8 cellular contexts compared by ENCODE assay signal in the genomic region with DNA sequence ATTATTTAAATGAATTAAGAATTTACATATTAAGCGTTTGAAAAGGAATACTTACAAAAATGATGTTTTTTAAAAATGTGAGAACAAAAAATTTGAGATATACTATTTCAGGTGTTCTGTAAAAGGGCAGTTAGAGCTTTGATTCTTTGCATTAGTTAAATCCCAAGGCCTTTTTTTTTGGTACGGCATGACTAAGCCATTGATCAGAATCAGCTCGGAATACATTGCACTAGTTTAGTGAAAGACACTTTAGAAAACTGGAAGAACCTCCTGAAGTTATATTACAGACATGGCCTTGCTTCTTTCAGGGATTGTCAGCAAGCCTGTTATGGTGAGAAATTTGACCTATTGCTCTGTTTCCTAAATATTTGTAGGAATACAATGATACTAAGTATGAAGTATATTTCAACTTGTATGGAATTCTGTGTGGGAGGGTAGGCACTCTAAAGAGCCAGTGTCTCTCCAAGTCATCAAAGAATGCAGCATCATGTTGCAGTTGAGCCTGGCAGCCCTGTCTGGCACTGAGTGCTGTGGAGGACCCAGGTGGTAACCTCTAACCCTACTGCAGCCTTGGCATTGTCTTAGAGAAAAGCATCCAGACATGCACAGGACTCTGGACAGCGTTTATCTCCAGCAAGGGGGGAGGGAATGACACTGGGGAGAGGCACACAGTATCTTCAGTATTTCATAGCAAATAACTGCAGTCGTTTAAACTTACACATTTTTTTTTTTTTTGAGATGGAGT. TPM values are rescaled to one million over a fixed set of nuclear protein-coding genes. Genes with fewer than 3 reads are reported as not detected.
A peak's percentile ranks its signal among the peaks of the same experiment; 100 is the strongest.
DNase-seq lines count a peak whose midpoint lies in the region; FAIRE-seq and TF ChIP-seq lines count a peak whose summit lies in the region.

No MANE protein-coding gene starts in this region.

- peaks cover 58% of the 10 kb centered on the region for H4K20me1 ChIP-seq in PC-9 (ENCODE audit: insufficient read depth)
- H4K20me1 ChIP-seq in endothelial cell of umbilical vein (replicated peaks; ENCODE audit: control insufficient read depth, extremely low read depth, insufficient read depth, low read length), result peaks cover 5% of the 10 kb centered on the region

- CTCF ChIA-PET in PC-9 (lab: Charles Lee), result interaction anchor here (0.6 kb wide), 1 partner anchor 18 kb away, joined by 5 read pairs; no protein-coding TSS in a partner anchor
- CTCF ChIA-PET in endothelial cell of umbilical vein (lab: Charles Lee), result no interaction called here

- H3K36me3 ChIP-seq in PC-9 (ENCODE audit: low read depth) (peaks cover 6% of the 10 kb centered on the region; the same call in 1 of the 2 replicates), endothelial cell of umbilical vein (ENCODE audit: control insufficient read depth in 2 of 2, extremely low read depth in 1 of 2, insufficient read depth in 2 of 2, low read length in 2 of 2) (peaks cover 0 to 2% of the 10 kb centered on the region in 2 experiments), ovary (no peaks in the 10 kb centered on the region)

- peak overlapping the region; percentile 84 for H3K9ac ChIP-seq in endothelial cell of umbilical vein (replicated peaks; ENCODE audit: extremely low read depth, insufficient read depth, low read length)

- H3K79me2 ChIP-seq in PC-9 (ENCODE audit: low read depth) (peaks cover 69% of the 10 kb centered on the region), endothelial cell of umbilical vein (ENCODE audit: control insufficient read depth, insufficient read depth, low read length) (peaks cover 63% of the 10 kb centered on the region)

- intact Hi-C loops in PC-9 (cut with micrococcal nuclease; ENCODE audit: unreplicated experiment) (no loop called here), endothelial cell of umbilical vein (cut with micrococcal nuclease) (no loop called here), ovary (cut with DNase I) (no loop called here)

- H3K27ac ChIP-seq in PC-9 (peak overlapping the region; percentile 92; the same call in 1 of the 2 replicates), endothelial cell of umbilical vein (ENCODE audit: insufficient read depth, low read depth, low read length) (peak overlapping the region; percentile 61), ovary (no peak overlapping the region)

- dilution Hi-C loops in endothelial cell of umbilical vein (cut with MboI; ENCODE audit: extremely low pct_ligation_motif_present, low sequenced_read_pairs), result no loop called here

- POLR2A ChIA-PET in PC-9 (lab: Charles Lee; ENCODE audit: unreplicated experiment), result no interaction called here
- POLR2A ChIA-PET in endothelial cell of umbilical vein (lab: Charles Lee), result no interaction called here

- peaks cover 43% of the 10 kb centered on the region for H3F3A ChIP-seq in PC-9 (ENCODE audit: insufficient read depth, low read depth)

- DNase-seq in ELR (ENCODE audit: low read depth), result peak; percentile 61
- DNase-seq in PC-9, result no peak
- DNase-seq in endothelial cell of umbilical vein (ENCODE audit: low read depth, low spot score), result peak; percentile 10
- DNase-seq in ovary, result no peak
- no peak for DNase-seq in activated gamma-delta T cell treated with Interleukin-2 at 50 U/mL for 16 hours
- DNase-seq in mucosa of gallbladder (ENCODE audit: low spot score), result no peak
- DNase-seq in NCI-H1417 treated with DMSO at 0.1 percent for 48 hours (lab: John Stamatoyannopoulos, UW), result no peak
- no peak for DNase-seq in NCI-H128 (lab: John Stamatoyannopoulos, UW; ENCODE audit: unreplicated experiment)

- H3K4me3 ChIP-seq in PC-9 (peak overlapping the region; percentile 81), endothelial cell of umbilical vein (replicated peaks in 1 of 3; ENCODE audit: insufficient read depth in 1 of 3, low read depth in 1 of 3, low read length in 3 of 3) (peak overlapping the region in 2 of 3 experiments; percentile 96 to 97), ovary (peak overlapping the region; percentile 67)

- no peak for TF ChIP-seq EP300 in ovary (IDR thresholded peaks at IDR 0.05)

- TF ChIP-seq POLR2A in endothelial cell of umbilical vein (IDR thresholded peaks at IDR 0.05; ENCODE audit: low read depth, low read length) (no peak), ovary (IDR thresholded peaks at IDR 0.05) (no peak)

- no peaks in the 10 kb centered on the region for H3K9me2 ChIP-seq in PC-9 (ENCODE audit: insufficient read depth)

- TF ChIP-seq CTCF in PC-9 (conservative IDR thresholded peaks at IDR 0.05) (no peak), endothelial cell of umbilical vein (IDR thresholded peaks at IDR 0.05; ENCODE audit: extremely low read depth in 1 of 2, insufficient read depth in 1 of 2, low read depth in 1 of 2, low read length in 2 of 2) (no peak), ovary (IDR thresholded peaks at IDR 0.05) (no peak)

- peak; percentile 52 for FAIRE-seq in endothelial cell of umbilical vein (lab: Jason Lieb, UNC)

- H3K4me2 ChIP-seq in PC-9, result peak overlapping the region; percentile 96
- peak overlapping the region; percentile 82 for H3K4me2 ChIP-seq in endothelial cell of umbilical vein (ENCODE audit: insufficient read depth, low read length)

- 3 to 6% (median 4%) methylated on average over 5 of the region's 5 CpGs for WGBS in ovary, 3 donors

- H3K9me1 ChIP-seq in endothelial cell of umbilical vein (replicated peaks; ENCODE audit: control insufficient read depth, extremely low read depth, insufficient read depth, low read length), result no peaks in the 10 kb centered on the region

- H3K27me3 ChIP-seq in PC-9 (ENCODE audit: insufficient read depth, low read depth), result no peaks in the 10 kb centered on the region
- no peaks in the 10 kb centered on the region for H3K27me3 ChIP-seq in endothelial cell of umbilical vein (ENCODE audit: control insufficient read depth in 2 of 2, insufficient read depth in 2 of 2, low read length in 2 of 2)
- no peaks in the 10 kb centered on the region for H3K27me3 ChIP-seq in ovary

- BruUV-seq in PC-9 (replicated peaks; lab: Mats Ljungman, UMichigan) (TSS peak; percentile 24), endothelial cell of umbilical vein (replicated peaks; lab: Mats Ljungman, UMichigan) (TSS peak; percentile 46)

- H3K9me3 ChIP-seq in PC-9 (ENCODE audit: insufficient read depth, low read depth) (no peaks in the 10 kb centered on the region), endothelial cell of umbilical vein (replicated peaks; ENCODE audit: control insufficient read depth, insufficient read depth, low read length) (no peaks in the 10 kb centered on the region), ovary (no peaks in the 10 kb centered on the region)

- H3K4me1 ChIP-seq in PC-9 (replicated peaks; ENCODE audit: insufficient read depth), result peaks cover 35% of the 10 kb centered on the region
- peaks cover 12% of the 10 kb centered on the region for H3K4me1 ChIP-seq in endothelial cell of umbilical vein (ENCODE audit: control insufficient read depth, extremely low read depth, insufficient read depth, low read length)
- H3K4me1 ChIP-seq in ovary (ENCODE audit: insufficient read depth), result peaks cover 10% of the 10 kb centered on the region

- H2AFZ ChIP-seq in PC-9 (no peak overlapping the region), endothelial cell of umbilical vein (ENCODE audit: low read depth, low read length) (no peak overlapping the region)

TF ChIP-seq in endothelial cell of umbilical vein, 7 proteins besides CTCF, POLR2A, EP300 and RAD21:
- TF ChIP-seq MYC (IDR thresholded peaks at IDR 0.05; ENCODE audit: low read depth, low read length), result no peak
- TF ChIP-seq, protein P1, sequence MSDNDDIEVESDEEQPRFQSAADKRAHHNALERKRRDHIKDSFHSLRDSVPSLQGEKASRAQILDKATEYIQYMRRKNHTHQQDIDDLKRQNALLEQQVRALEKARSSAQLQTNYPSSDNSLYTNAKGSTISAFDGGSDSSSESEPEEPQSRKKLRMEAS (IDR thresholded peaks at IDR 0.05; ENCODE audit: insufficient read depth, insufficient read length), result no peak
- peak; percentile 18 for TF ChIP-seq FOS (IDR thresholded peaks at IDR 0.05; ENCODE audit: borderline replicate concordance, insufficient read depth, low read length)
- TF ChIP-seq JUN (IDR thresholded peaks at IDR 0.05; ENCODE audit: borderline replicate concordance, insufficient read depth, insufficient read length, low read depth), result no peak
- no peak for TF ChIP-seq EZH2 (IDR thresholded peaks at IDR 0.05; ENCODE audit: borderline replicate concordance, low read depth, low read length, severe bottlenecking)
- no peak for TF ChIP-seq POLR2AphosphoS5 (IDR thresholded peaks at IDR 0.05; ENCODE audit: insufficient read depth, low read depth, low read length)
TF ChIP-seq in endothelial cell of umbilical vein: peak in this region for 1.

RNA-seq across cellular contexts. Expression of a gene that starts 1.5 kb away (rescaled TPM):
- total RNA-seq in PC-9 (2021), result 254 and 331 TPM in 2 replicates
- total RNA-seq in endothelial cell of umbilical vein, result 233 and 240 TPM in 2 replicates
- 124 and 128 TPM in 2 replicates for polyA plus RNA-seq in endothelial cell of umbilical vein
- 108 and 110 TPM in 2 replicates for polyA plus RNA-seq in endothelial cell of umbilical vein (2011; cell fraction: cytosol; rRNA removed)
- polyA plus RNA-seq in endothelial cell of umbilical vein (2011; cell fraction: nucleus; rRNA removed), result 306 and 379 TPM in 2 replicates
- 95.6 and 108 TPM in 2 replicates for polyA plus RNA-seq in endothelial cell of umbilical vein (2012)
- 161 and 170 TPM in 2 replicates for polyA minus RNA-seq in endothelial cell of umbilical vein
- 46.2 TPM for polyA minus RNA-seq in endothelial cell of umbilical vein (2011; cell fraction: cytosol; rRNA and poly(A)+ RNA removed)
- 237 and 250 TPM in 2 replicates for polyA minus RNA-seq in endothelial cell of umbilical vein (2011; cell fraction: nucleus; rRNA and poly(A)+ RNA removed)
- 100 to 1,000 TPM; 125 to 191 (median 149) TPM for total RNA-seq in ovary
- 10 to 100 TPM; 80.0 to 88.2 TPM for polyA plus RNA-seq in ovary
- 171 TPM for total RNA-seq in mucosa of gallbladder

Comparison
In these comparisons a context has a peak if more than half of its experiments do, and no peak if none do; other contexts are left out.
1. DNase-seq: peak in ELR (single experiment) and endothelial cell of umbilical vein (single experiment); none in PC-9 (0 of 2), ovary (0 of 5), activated gamma-delta T cell treated with Interleukin-2 at 50 U/mL for 16 hours (single experiment), mucosa of gallbladder (single experiment), NCI-H1417 treated with DMSO at 0.1 percent for 48 hours (single experiment) and NCI-H128 (single experiment).
2. H3K27ac ChIP-seq: peak in PC-9 (single experiment) and endothelial cell of umbilical vein (single experiment); none in ovary (0 of 2).
3. Peak in every context shown above with its lines, with median percentiles within 50 percentile points of each other: H3K4me3 ChIP-seq.